Comparison of ENCODE assay signal across 14 cellular contexts in genomic region chr11:65165847-65166317, GRCh38. TPM values are rescaled to one million over a fixed set of nuclear protein-coding genes. Genes with fewer than 3 reads are reported as not detected.
DNase-seq lines count a peak whose midpoint lies in the region; ATAC-seq and TF ChIP-seq lines count a peak whose summit lies in the region.
"Had no signal": no experiment of that assay in that cellular context is flagged by ENCODE, and none has a peak within 500 bp of the region (broad histone marks: within the 10 kb centered on the region; RNA-seq: fewer than 3 reads in every experiment).

No MANE protein-coding gene starts in this region.

- in situ Hi-C loops in IMR-90 (cut with MboI; ENCODE audit: low sequenced_read_pairs) = no loop called here

- CTCF ChIA-PET in IMR-90 (lab: Yijun Ruan, JAX) = interaction anchor here (1.0 kb wide), 1 partner anchor 14 kb away, joined by 3 read pairs; no protein-coding TSS in a partner anchor
- CTCF ChIA-PET in CD4-positive, alpha-beta memory T cell (lab: Charles Lee; ENCODE audit: partially characterized antibody) = no interaction called here

- peak overlapping the region; percentile 91 to 93 for H4K8ac ChIP-seq in IMR-90 (ENCODE audit: low read depth in 2 of 2, low read length in 2 of 2)

- TF ChIP-seq CTCF in IMR-90 (conservative IDR thresholded peaks at IDR 0.05; ENCODE audit: low read depth, low read length) (no peak), epithelial cell of proximal tubule (conservative IDR thresholded peaks at IDR 0.05; ENCODE audit: low read depth, low read length) (no peak), nephron (IDR thresholded peaks at IDR 0.05; ENCODE audit: unreplicated experiment in 3 of 3) (no peak), upper lobe of right lung (IDR thresholded peaks at IDR 0.05) (no peak)

- H3K4ac ChIP-seq in IMR-90 (ENCODE audit: low read depth, low read length) = peak overlapping the region; percentile 78

- POLR2A ChIA-PET in IMR-90 (lab: Charles Lee; ENCODE audit: unreplicated experiment) = no interaction called here
- POLR2A ChIA-PET in CD4-positive, alpha-beta memory T cell (lab: Charles Lee; ENCODE audit: partially characterized antibody) = no interaction called here

- H3K36me3 Mint-ChIP-seq in nephron (ENCODE audit: low read depth) = no peaks in the 10 kb centered on the region
- H3K36me3 Mint-ChIP-seq in activated T-cell treated with anti-CD3 and anti-CD28 coated beads, Interleukin-2, amount 50 U/mL, for 4 hours (ENCODE audit: insufficient read depth) = no peaks in the 10 kb centered on the region
- no peaks in the 10 kb centered on the region for H3K36me3 Mint-ChIP-seq in CD4-positive, alpha-beta memory T cell
- H3K36me3 Mint-ChIP-seq: activated naive CD8-positive, alpha-beta T cell had no signal

- H3K14ac ChIP-seq in IMR-90 (replicated peaks; ENCODE audit: low read depth, low read length) = peak overlapping the region; percentile 77

- H3K27me3 ChIP-seq in IMR-90 (ENCODE audit: control insufficient read depth, insufficient read depth, low read length) = no peaks in the 10 kb centered on the region
- no peaks in the 10 kb centered on the region for H3K27me3 ChIP-seq in upper lobe of right lung
- no peaks in the 10 kb centered on the region for H3K27me3 ChIP-seq in CD4-positive, alpha-beta memory T cell (ENCODE audit: insufficient read depth, low read length)

- H4K5ac ChIP-seq in IMR-90 (ENCODE audit: low read depth, low read length) = peak overlapping the region; percentile 98

- H3K4me3 Mint-ChIP-seq in nephron = peak overlapping the region in 2 of 3 experiments; percentile 1 to 17
- no peak overlapping the region for H3K4me3 Mint-ChIP-seq in activated T-cell treated with anti-CD3 and anti-CD28 coated beads, Interleukin-2, amount 50 U/mL, for 4 hours
- no peak overlapping the region for H3K4me3 Mint-ChIP-seq in CD4-positive, alpha-beta memory T cell
- H3K4me3 Mint-ChIP-seq: activated naive CD8-positive, alpha-beta T cell; T-helper 17 cell had no signal

- H3K9me3 ChIP-seq in IMR-90 (ENCODE audit: control insufficient read depth, insufficient read depth, low read length) (no peaks in the 10 kb centered on the region), upper lobe of right lung (no peaks in the 10 kb centered on the region)
- H3K9me3 ChIP-seq in CD4-positive, alpha-beta memory T cell (ENCODE audit: control insufficient read depth in 1 of 2, low read length in 2 of 2) = no peaks in the 10 kb centered on the region

- intact Hi-C loops in IMR-90 (cut with micrococcal nuclease) = no loop called here
- intact Hi-C loops in upper lobe of right lung (cut with DNase I) = no loop called here
- intact Hi-C loops in CD4-positive, alpha-beta memory T cell (cut with micrococcal nuclease) = no loop called here

- H3K56ac ChIP-seq in IMR-90 (ENCODE audit: extremely low read depth, insufficient read depth, low read length) = no peak overlapping the region; the same call in 1 of the 2 replicates

- peak overlapping the region; percentile 34 for H2BK20ac ChIP-seq in IMR-90 (ENCODE audit: low read depth, low read length)

- dilution Hi-C loops in IMR-90 (cut with HindIII; ENCODE audit: low sequenced_read_pairs, unreplicated experiment) = no loop called here

- peak overlapping the region; percentile 44; the same call in 1 of the 2 replicates for H3K23ac ChIP-seq in IMR-90 (ENCODE audit: low read depth, low read length)

- peaks cover 10% of the 10 kb centered on the region; the same call in 1 of the 2 replicates for H3K9me1 ChIP-seq in IMR-90 (ENCODE audit: insufficient read depth, low read length)

- H2BK5ac ChIP-seq in IMR-90 (ENCODE audit: low read depth, low read length, poor library complexity, severe bottlenecking) = no peak overlapping the region

- H2AFZ ChIP-seq in IMR-90 (replicated peaks; ENCODE audit: low read length, poor library complexity) = peak overlapping the region; percentile 95

- H3K36me3 ChIP-seq in IMR-90 (ENCODE audit: control insufficient read depth, insufficient read depth, low read length) (no peaks in the 10 kb centered on the region), upper lobe of right lung (no peaks in the 10 kb centered on the region)
- no peaks in the 10 kb centered on the region for H3K36me3 ChIP-seq in CD4-positive, alpha-beta memory T cell (ENCODE audit: insufficient read depth, low read length)

- no peak for DNase-seq in IMR-90
- DNase-seq in epithelial cell of proximal tubule (ENCODE audit: low read depth) = no peak
- DNase-seq in upper lobe of right lung = no peak
- DNase-seq in activated T-cell treated with anti-CD3 and anti-CD28 coated beads, Interleukin-2, amount 50 U/mL, for 4 hours = no peak
- no peak for DNase-seq in CD4-positive, alpha-beta memory T cell
- DNase-seq: left ventricle myocardium superior, NCI-H2227 treated with DMSO at 0.1 percent for 48 hours, T-helper 17 cell had no signal

- peaks cover 6% of the 10 kb centered on the region for H3K27me3 Mint-ChIP-seq in nephron (ENCODE audit: low read depth)
- no peaks in the 10 kb centered on the region for H3K27me3 Mint-ChIP-seq in activated T-cell treated with anti-CD3 and anti-CD28 coated beads, Interleukin-2, amount 50 U/mL, for 4 hours (ENCODE audit: low read depth)
- H3K27me3 Mint-ChIP-seq in CD4-positive, alpha-beta memory T cell = no peaks in the 10 kb centered on the region
- H3K27me3 Mint-ChIP-seq: activated naive CD8-positive, alpha-beta T cell; progenitor cell of endocrine pancreas; T-helper 17 cell had no signal

- no peak overlapping the region for H3K4me3 ChIP-seq in IMR-90 (ENCODE audit: insufficient read depth, low read depth, low read length)
- peak overlapping the region; percentile 21 for H3K4me3 ChIP-seq in epithelial cell of proximal tubule (ENCODE audit: low read depth, low read length)
- peak overlapping the region; percentile 9 for H3K4me3 ChIP-seq in upper lobe of right lung
- no peak overlapping the region for H3K4me3 ChIP-seq in CD4-positive, alpha-beta memory T cell (ENCODE audit: low read length in 2 of 2)

- no peaks in the 10 kb centered on the region for H4K20me1 ChIP-seq in IMR-90 (ENCODE audit: insufficient read depth, low read length)

- peak overlapping the region; percentile 75 for H3K4me2 ChIP-seq in IMR-90 (ENCODE audit: low read depth, low read length)

- H3K79me1 ChIP-seq in IMR-90 (ENCODE audit: low read depth in 1 of 2, low read length in 2 of 2) = no peaks in the 10 kb centered on the region

- H2BK15ac ChIP-seq in IMR-90 (ENCODE audit: low read depth, low read length) = no peak overlapping the region; the same call in 2 of the 3 replicates

- H2BK120ac ChIP-seq in IMR-90 (ENCODE audit: low read depth, low read length) = peak overlapping the region; percentile 35; the same call in 1 of the 2 replicates

- peak overlapping the region in 2 of 3 experiments; percentile 0 to 28 for H3K27ac Mint-ChIP-seq in nephron
- H3K27ac Mint-ChIP-seq in CD4-positive, alpha-beta memory T cell = no peak overlapping the region
- H3K27ac Mint-ChIP-seq: activated naive CD8-positive, alpha-beta T cell; progenitor cell of endocrine pancreas; T-helper 17 cell had no signal

- no peak for TF ChIP-seq POLR2A in IMR-90 (IDR thresholded peaks at IDR 0.05; ENCODE audit: low read depth, low read length)

- 10% methylated on average over 2 of the region's 22 CpGs; no CpG with 5 or more reads in 1 of the 2 experiments for WGBS in IMR-90 (ENCODE audit: extremely low coverage in 2 of 2, insufficient read length in 1 of 2), 2 experiments

- H2AK5ac ChIP-seq in IMR-90 (ENCODE audit: low read depth, low read length) = no peak overlapping the region

- H2AK9ac ChIP-seq in IMR-90 (replicated peaks; ENCODE audit: low read depth, low read length, poor library complexity) = no peak overlapping the region

- H3K9ac ChIP-seq in IMR-90 (ENCODE audit: low read depth, low read length) = peak overlapping the region; percentile 53

- H3K9me3 Mint-ChIP-seq in nephron = no peaks in the 10 kb centered on the region
- no peaks in the 10 kb centered on the region for H3K9me3 Mint-ChIP-seq in activated T-cell treated with anti-CD3 and anti-CD28 coated beads, Interleukin-2, amount 50 U/mL, for 4 hours
- H3K9me3 Mint-ChIP-seq in CD4-positive, alpha-beta memory T cell = no peaks in the 10 kb centered on the region

- peak overlapping the region; percentile 25; the same call in 1 of the 2 replicates for H4K91ac ChIP-seq in IMR-90 (ENCODE audit: insufficient read depth, low read depth, low read length)

- H3K27ac ChIP-seq in IMR-90 (ENCODE audit: insufficient read depth, low read length) = no peak overlapping the region
- H3K27ac ChIP-seq in upper lobe of right lung = no peak overlapping the region
- H3K27ac ChIP-seq in CD4-positive, alpha-beta memory T cell (ENCODE audit: low read depth, low read length) = no peak overlapping the region

- no peak for TF ChIP-seq RAD21 in IMR-90 (IDR thresholded peaks at IDR 0.05; ENCODE audit: low read length)

- ATAC-seq in IMR-90 (ENCODE audit: low read depth) = no peak; the same call in 1 of the 2 replicates
- ATAC-seq in upper lobe of right lung = no peak
- ATAC-seq in HG03442 (IDR thresholded peaks at IDR 0.05; ENCODE audit: unreplicated experiment) = no peak
- no peak for ATAC-seq in activated T-cell treated with anti-CD3 and anti-CD28 coated beads, Interleukin-2, amount 50 U/mL, for 4 hours
- ATAC-seq: left ventricle myocardium superior, T-helper 17 cell had no signal

- H3K4me1 Mint-ChIP-seq in nephron = peaks cover 7% of the 10 kb centered on the region
- H3K4me1 Mint-ChIP-seq in activated T-cell treated with anti-CD3 and anti-CD28 coated beads, Interleukin-2, amount 50 U/mL, for 4 hours (ENCODE audit: low read depth) = peaks cover 6% of the 10 kb centered on the region
- no peaks in the 10 kb centered on the region for H3K4me1 Mint-ChIP-seq in CD4-positive, alpha-beta memory T cell

- BruUV-seq in IMR-90 (replicated peaks; lab: Mats Ljungman, UMichigan) = no TSS peak

- peak overlapping the region; percentile 11; the same call in 1 of the 2 replicates for H3K18ac ChIP-seq in IMR-90 (ENCODE audit: low read depth, low read length)

- H3K4me1 ChIP-seq in IMR-90 (ENCODE audit: control insufficient read depth, insufficient read depth, low read length) (peaks cover 10% of the 10 kb centered on the region), upper lobe of right lung (no peaks in the 10 kb centered on the region)
- no peaks in the 10 kb centered on the region for H3K4me1 ChIP-seq in CD4-positive, alpha-beta memory T cell (ENCODE audit: insufficient read depth, low read length)

RNA-seq across cellular contexts. Expression of gene SPDYC, which starts 4.2 kb away (rescaled TPM):
- total RNA-seq in IMR-90 (2012; rRNA removed) (not detected in 2 replicates), epithelial cell of proximal tubule (not detected in 2 replicates), upper lobe of right lung (not detected)
- polyA plus RNA-seq in IMR-90 (2012; rRNA removed) = not detected in 2 replicates
- polyA plus RNA-seq in IMR-90 (2012; cell fraction: cytosol; rRNA removed) = not detected in 2 replicates
- polyA plus RNA-seq in IMR-90 (2012; cell fraction: nucleus; rRNA removed; ENCODE audit: low replicate concordance) = not detected in 2 replicates
- not detected for total RNA-seq in activated T-cell treated with anti-CD3 and anti-CD28 coated beads, Interleukin-2, amount 50 U/mL, for 4 hours
- total RNA-seq in CD4-positive, alpha-beta memory T cell = not detected
- not detected for polyA plus RNA-seq in CD4-positive, alpha-beta memory T cell
- total RNA-seq: glomerular endothelial cell, left ventricle myocardium superior, M059J, progenitor cell of endocrine pancreas had no signal

RNA-seq across cellular contexts. Expression of gene CAPN1, which starts 15.8 kb away (rescaled TPM):
- total RNA-seq in IMR-90 (2012; rRNA removed) (62.8 and 110 TPM in 2 replicates), epithelial cell of proximal tubule (256 and 360 TPM in 2 replicates), upper lobe of right lung (179 TPM)
- polyA plus RNA-seq in IMR-90 (2012; rRNA removed) = 182 and 263 TPM in 2 replicates
- 108 and 165 TPM in 2 replicates for polyA plus RNA-seq in IMR-90 (2012; cell fraction: cytosol; rRNA removed)
- 150 and 381 TPM in 2 replicates for polyA plus RNA-seq in IMR-90 (2012; cell fraction: nucleus; rRNA removed; ENCODE audit: low replicate concordance)
- total RNA-seq in activated T-cell treated with anti-CD3 and anti-CD28 coated beads, Interleukin-2, amount 50 U/mL, for 4 hours = 10 to 100 TPM; 65.5 to 86.2 (median 81.9) TPM
- 100 to 1,000 TPM; 135 to 141 TPM for total RNA-seq in CD4-positive, alpha-beta memory T cell
- 100 to 1,000 TPM; 115 to 127 TPM for polyA plus RNA-seq in CD4-positive, alpha-beta memory T cell

RNA-seq across cellular contexts. Expression of gene SYVN1, which starts 31.6 kb away (rescaled TPM):
- total RNA-seq in IMR-90 (2012; rRNA removed) (8.3 and 9.5 TPM in 2 replicates), epithelial cell of proximal tubule (10.8 and 14.8 TPM in 2 replicates), upper lobe of right lung (69.0 TPM)
- 45.7 and 52.9 TPM in 2 replicates for polyA plus RNA-seq in IMR-90 (2012; rRNA removed)
- polyA plus RNA-seq in IMR-90 (2012; cell fraction: cytosol; rRNA removed) = 22.9 and 32.0 TPM in 2 replicates
- polyA plus RNA-seq in IMR-90 (2012; cell fraction: nucleus; rRNA removed; ENCODE audit: low replicate concordance) = 107 and 150 TPM in 2 replicates
- total RNA-seq in activated T-cell treated with anti-CD3 and anti-CD28 coated beads, Interleukin-2, amount 50 U/mL, for 4 hours = 10 to 100 TPM; 36.8 to 51.5 (median 47.2) TPM
- 10 to 100 TPM; 74.0 to 76.5 TPM for total RNA-seq in CD4-positive, alpha-beta memory T cell
- 10 to 100 TPM in 1 of 2 donors, 1 to 10 TPM in 1; 2.8 to 17.0 TPM for polyA plus RNA-seq in CD4-positive, alpha-beta memory T cell

RNA-seq across cellular contexts. Expression of gene MRPL49, which starts 43.8 kb away (rescaled TPM):
- 54.2 and 55.2 TPM in 2 replicates for total RNA-seq in IMR-90 (2012; rRNA removed)
- polyA plus RNA-seq in IMR-90 (2012; rRNA removed) = 51.5 and 56.8 TPM in 2 replicates
- polyA plus RNA-seq in IMR-90 (2012; cell fraction: cytosol; rRNA removed) = 39.1 and 52.5 TPM in 2 replicates
- 24.5 and 42.4 TPM in 2 replicates for polyA plus RNA-seq in IMR-90 (2012; cell fraction: nucleus; rRNA removed; ENCODE audit: low replicate concordance)
- 77.5 and 126 TPM in 2 replicates for total RNA-seq in epithelial cell of proximal tubule
- total RNA-seq in upper lobe of right lung = 53.7 TPM
- total RNA-seq in activated T-cell treated with anti-CD3 and anti-CD28 coated beads, Interleukin-2, amount 50 U/mL, for 4 hours = 100 to 1,000 TPM; 102 to 110 (median 104) TPM
- 10 to 100 TPM; 59.6 to 60.6 TPM for total RNA-seq in CD4-positive, alpha-beta memory T cell
- polyA plus RNA-seq in CD4-positive, alpha-beta memory T cell = 100 to 1,000 TPM in 1 of 2 donors, 10 to 100 TPM in 1; 81.1 to 118 TPM

RNA-seq across cellular contexts. Expression of gene FAU, which starts 43.9 kb away (rescaled TPM):
- total RNA-seq in IMR-90 (2012; rRNA removed) (189 and 285 TPM in 2 replicates), epithelial cell of proximal tubule (535 and 1,041 TPM in 2 replicates), upper lobe of right lung (754 TPM)
- 652 and 804 TPM in 2 replicates for polyA plus RNA-seq in IMR-90 (2012; rRNA removed)
- polyA plus RNA-seq in IMR-90 (2012; cell fraction: cytosol; rRNA removed) = 812 and 1,747 TPM in 2 replicates
- polyA plus RNA-seq in IMR-90 (2012; cell fraction: nucleus; rRNA removed; ENCODE audit: low replicate concordance) = 249 and 290 TPM in 2 replicates
- 1,000 to 10,000 TPM; 1,673 to 1,831 (median 1,724) TPM for total RNA-seq in activated T-cell treated with anti-CD3 and anti-CD28 coated beads, Interleukin-2, amount 50 U/mL, for 4 hours
- 1,000 to 10,000 TPM; 1,571 to 1,690 TPM for total RNA-seq in CD4-positive, alpha-beta memory T cell
- polyA plus RNA-seq in CD4-positive, alpha-beta memory T cell = 1,000 to 10,000 TPM in 1 of 2 donors, 100 to 1,000 TPM in 1; 913 to 1,018 TPM

Comparison
In these comparisons a context has a peak if more than half of its experiments do, and no peak if none do; other contexts are left out.
1. H3K4me3 ChIP-seq: peak in epithelial cell of proximal tubule (single experiment) and upper lobe of right lung (single experiment); none in IMR-90 (single experiment) and CD4-positive, alpha-beta memory T cell (0 of 2).
2. H3K27ac Mint-ChIP-seq: peak in nephron (2 of 3); none in CD4-positive, alpha-beta memory T cell (0 of 7).
3. H3K4me3 Mint-ChIP-seq: peak in nephron (2 of 3); none in activated T-cell treated with anti-CD3 and anti-CD28 coated beads, Interleukin-2, amount 50 U/mL, for 4 hours (single experiment) and CD4-positive, alpha-beta memory T cell (0 of 8).